In genomic region chr19:40807147-40808020, GRCh38 we compare ENCODE assay signal across 8 cellular contexts. TPM values are rescaled to one million over a fixed set of nuclear protein-coding genes. Genes with fewer than 3 reads are reported as not detected.
DNase-seq lines count a peak whose midpoint lies in the region; ATAC-seq, FAIRE-seq and TF ChIP-seq lines count a peak whose summit lies in the region.

No MANE protein-coding gene starts in this region.

- peaks cover 5% of the 10 kb centered on the region for H3K36me3 Mint-ChIP-seq in IgD-negative memory B cell
- H3K36me3 Mint-ChIP-seq in nephron progenitor cell (ENCODE audit: low read depth), result peaks cover 15% of the 10 kb centered on the region

- peak overlapping the region; percentile 28 to 99 (median 93) for H3K27ac Mint-ChIP-seq in IgD-negative memory B cell
- H3K27ac Mint-ChIP-seq in nephron progenitor cell, result peak overlapping the region; percentile 44

- no peak for FAIRE-seq in GM19239 (lab: Jason Lieb, UNC)

- ATAC-seq in GM19023 (IDR thresholded peaks at IDR 0.05; ENCODE audit: unreplicated experiment), result no peak
- ATAC-seq in HG03159 (IDR thresholded peaks at IDR 0.05; ENCODE audit: unreplicated experiment), result no peak
- ATAC-seq in GM21381 (IDR thresholded peaks at IDR 0.05; ENCODE audit: unreplicated experiment), result no peak

- H3K27me3 Mint-ChIP-seq in IgD-negative memory B cell (no peaks in the 10 kb centered on the region), nephron progenitor cell (ENCODE audit: low read depth, poor library complexity) (peaks cover 12% of the 10 kb centered on the region)

- H3K4me3 Mint-ChIP-seq in IgD-negative memory B cell (peak overlapping the region; percentile 58 to 89 (median 65)), nephron progenitor cell (peak overlapping the region; percentile 57)

- peak; percentile 50 for DNase-seq in D341Med (ENCODE audit: low spot score)
- peak; percentile 56 for DNase-seq in cerebellar cortex (ENCODE audit: low spot score)
- no peak for DNase-seq in nephron progenitor cell
- DNase-seq in GM19239 (ENCODE audit: insufficient read length, low spot score), result no peak

- H3K4me1 Mint-ChIP-seq in IgD-negative memory B cell, result peaks cover 39 to 61% (median 58%) of the 10 kb centered on the region in 3 donors
- H3K4me1 Mint-ChIP-seq in nephron progenitor cell, result peaks cover 81% of the 10 kb centered on the region

- TF ChIP-seq CTCF in nephron progenitor cell (IDR thresholded peaks at IDR 0.05), result peak; percentile 18

- no peaks in the 10 kb centered on the region for H3K9me3 Mint-ChIP-seq in IgD-negative memory B cell
- H3K9me3 Mint-ChIP-seq in nephron progenitor cell, result no peaks in the 10 kb centered on the region

RNA-seq across cellular contexts. Expression of gene EGLN2, which starts 8.4 kb away (rescaled TPM):
- 181 TPM for polyA plus RNA-seq in IgD-negative memory B cell

RNA-seq across cellular contexts. Expression of gene RAB4B, which starts 29.3 kb away (rescaled TPM):
- polyA plus RNA-seq in IgD-negative memory B cell, result 141 TPM

RNA-seq across cellular contexts. Expression of gene MIA, which starts 32.1 kb away (rescaled TPM):
- polyA plus RNA-seq in IgD-negative memory B cell, result not detected

RNA-seq across cellular contexts. Expression of gene CYP2A6, which starts 42.9 kb away (rescaled TPM):
- polyA plus RNA-seq in IgD-negative memory B cell, result not detected

RNA-seq across cellular contexts. Expression of gene SNRPA, which starts 56.4 kb away (rescaled TPM):
- polyA plus RNA-seq in IgD-negative memory B cell, result 96.4 TPM

Comparison
In these comparisons a context has a peak if more than half of its experiments do, and no peak if none do; other contexts are left out.
1. DNase-seq: peak in D341Med (single experiment) and cerebellar cortex (single experiment); none in nephron progenitor cell (single experiment) and GM19239 (single experiment).